ENCODE assay signal across 8 cellular contexts in the genomic region with DNA sequence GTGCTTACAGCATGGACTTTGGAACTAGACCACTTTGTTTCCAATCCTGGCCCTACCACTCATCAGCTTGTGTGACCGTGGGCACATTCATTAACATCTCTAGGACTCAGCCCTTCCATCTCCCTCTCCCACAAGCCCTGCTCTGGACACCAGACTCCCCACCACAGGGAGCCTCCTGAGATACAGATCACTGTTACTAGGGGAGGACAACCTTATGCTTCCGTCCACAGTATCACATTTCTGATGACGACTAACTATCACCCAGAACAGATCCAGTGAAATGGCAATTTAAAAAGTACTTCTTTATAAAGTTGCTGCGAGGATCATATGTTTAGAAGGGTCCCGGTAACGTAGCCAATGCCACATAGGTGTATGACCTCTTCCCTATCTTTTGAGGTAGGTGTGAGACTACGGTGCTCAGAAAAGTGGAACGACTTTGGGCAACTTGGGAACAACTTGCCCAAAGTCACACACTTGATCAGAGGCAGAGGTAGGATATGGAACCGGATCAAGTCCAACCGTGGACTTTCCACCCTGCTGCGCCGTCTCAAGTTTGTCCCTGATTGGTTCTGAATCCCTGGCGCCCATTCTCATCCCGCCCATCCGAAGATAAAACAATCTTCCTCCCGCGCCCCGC.
DNase-seq lines count a peak whose midpoint lies in the region; ATAC-seq and TF ChIP-seq lines count a peak whose summit lies in the region.

No MANE protein-coding gene starts in this region.

- peak overlapping the region; percentile 10 to 64 (median 40) for H3K9ac ChIP-seq in subcutaneous abdominal adipose tissue (ENCODE audit: low read length in 5 of 5)

- H3K4me1 Mint-ChIP-seq in WTC11: peaks cover 39% of the 10 kb centered on the region

- H3K9me3 Mint-ChIP-seq in WTC11: peaks cover 7% of the 10 kb centered on the region; the same call in 1 of the 2 replicates

- ATAC-seq in HG03159 (IDR thresholded peaks at IDR 0.05; ENCODE audit: unreplicated experiment): peak; percentile 6
- no peak for ATAC-seq in WTC11

- no peak for TF ChIP-seq CTCF in WTC11 (IDR thresholded peaks at IDR 0.05)

- POLR2A ChIA-PET in WTC11 (lab: Charles Lee): interaction anchor here (0.6 to 1.5 kb wide), 5 partner anchors 131 to 505 kb away, joined by 3 to 5 read pairs (median 4); a partner anchor contains a TSS

- no peaks in the 10 kb centered on the region for H3K36me3 Mint-ChIP-seq in WTC11

- peak overlapping the region; percentile 94 for H3K27ac Mint-ChIP-seq in WTC11

- peaks cover 4% of the 10 kb centered on the region for H3K27me3 Mint-ChIP-seq in WTC11 (ENCODE audit: low read depth)

- H3K9me3 ChIP-seq in iPS-18c (ENCODE audit: control insufficient read depth, insufficient read depth, low read length) (no peaks in the 10 kb centered on the region), subcutaneous abdominal adipose tissue (ENCODE audit: control insufficient read depth in 5 of 5, low read length in 5 of 5) (no peaks in the 10 kb centered on the region)

- peaks cover 0 to 3% (median 0%) of the 10 kb centered on the region in 5 donors for H3K27me3 ChIP-seq in subcutaneous abdominal adipose tissue (ENCODE audit: control insufficient read depth in 5 of 5, insufficient read depth in 4 of 5, low read length in 5 of 5)

- H3K36me3 ChIP-seq in subcutaneous abdominal adipose tissue (ENCODE audit: control insufficient read depth in 5 of 5, insufficient read depth in 5 of 5, low read length in 5 of 5): no peaks in the 10 kb centered on the region

- H3K27ac ChIP-seq in subcutaneous abdominal adipose tissue (ENCODE audit: low read depth, low read length): no peak overlapping the region

- peaks cover 3 to 19% (median 18%) of the 10 kb centered on the region in 5 donors for H3K4me1 ChIP-seq in subcutaneous abdominal adipose tissue (ENCODE audit: control insufficient read depth in 5 of 5, insufficient read depth in 5 of 5, low read length in 5 of 5)

- peak overlapping the region; percentile 95 for H3K4me3 Mint-ChIP-seq in WTC11

- H3K4me3 ChIP-seq in iPS-18c (ENCODE audit: insufficient read depth, low read depth, low read length): peak overlapping the region; percentile 75; the same call in 1 of the 2 replicates
- peak overlapping the region; percentile 61 to 90 (median 73) for H3K4me3 ChIP-seq in subcutaneous abdominal adipose tissue (ENCODE audit: low read depth in 1 of 5, low read length in 5 of 5)

- CTCF ChIA-PET in WTC11 (lab: Charles Lee): interaction anchor here (0.6 to 2.4 kb wide), 20 partner anchors 8 to 262 kb away, joined by 3 to 23 read pairs (median 5); a partner anchor contains a TSS

- DNase-seq in NCI-H1105 treated with DMSO at 0.1 percent for 48 hours (lab: John Stamatoyannopoulos, UW) (peak; percentile 30), NCI-H1105 (lab: John Stamatoyannopoulos, UW) (no peak), WTC11 (ENCODE audit: low spot score) (no peak), NOMO-1 treated with DMSO at 0.1 percent for 48 hours (lab: John Stamatoyannopoulos, UW; ENCODE audit: unreplicated experiment) (no peak)
- DNase-seq in stimulated activated CD4-positive, alpha-beta T cell treated with anti-CD3 and anti-CD28 coated beads, Interleukin-15, amount 100 ng/mL, for 24 hours: no peak

TF ChIP-seq in WTC11, 78 proteins besides CTCF, POLR2A, EP300 and RAD21:
- TF ChIP-seq OVOL2 (CRISPR knock-in tag; IDR thresholded peaks at IDR 0.05; ENCODE audit: borderline replicate concordance): no peak
- TF ChIP-seq, protein P1, sequence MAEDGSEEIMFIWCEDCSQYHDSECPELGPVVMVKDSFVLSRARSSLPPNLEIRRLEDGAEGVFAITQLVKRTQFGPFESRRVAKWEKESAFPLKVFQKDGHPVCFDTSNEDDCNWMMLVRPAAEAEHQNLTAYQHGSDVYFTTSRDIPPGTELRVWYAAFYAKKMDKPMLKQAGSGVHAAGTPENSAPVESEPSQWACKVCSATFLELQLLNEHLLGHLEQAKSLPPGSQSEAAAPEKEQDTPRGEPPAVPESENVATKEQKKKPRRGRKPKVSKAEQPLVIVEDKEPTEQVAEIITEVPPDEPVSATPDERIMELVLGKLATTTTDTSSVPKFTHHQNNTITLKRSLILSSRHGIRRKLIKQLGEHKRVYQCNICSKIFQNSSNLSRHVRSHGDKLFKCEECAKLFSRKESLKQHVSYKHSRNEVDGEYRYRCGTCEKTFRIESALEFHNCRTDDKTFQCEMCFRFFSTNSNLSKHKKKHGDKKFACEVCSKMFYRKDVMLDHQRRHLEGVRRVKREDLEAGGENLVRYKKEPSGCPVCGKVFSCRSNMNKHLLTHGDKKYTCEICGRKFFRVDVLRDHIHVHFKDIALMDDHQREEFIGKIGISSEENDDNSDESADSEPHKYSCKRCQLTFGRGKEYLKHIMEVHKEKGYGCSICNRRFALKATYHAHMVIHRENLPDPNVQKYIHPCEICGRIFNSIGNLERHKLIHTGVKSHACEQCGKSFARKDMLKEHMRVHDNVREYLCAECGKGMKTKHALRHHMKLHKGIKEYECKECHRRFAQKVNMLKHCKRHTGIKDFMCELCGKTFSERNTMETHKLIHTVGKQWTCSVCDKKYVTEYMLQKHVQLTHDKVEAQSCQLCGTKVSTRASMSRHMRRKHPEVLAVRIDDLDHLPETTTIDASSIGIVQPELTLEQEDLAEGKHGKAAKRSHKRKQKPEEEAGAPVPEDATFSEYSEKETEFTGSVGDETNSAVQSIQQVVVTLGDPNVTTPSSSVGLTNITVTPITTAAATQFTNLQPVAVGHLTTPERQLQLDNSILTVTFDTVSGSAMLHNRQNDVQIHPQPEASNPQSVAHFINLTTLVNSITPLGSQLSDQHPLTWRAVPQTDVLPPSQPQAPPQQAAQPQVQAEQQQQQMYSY (CRISPR knock-in tag; IDR thresholded peaks at IDR 0.05): peak; percentile 62
- no peak for TF ChIP-seq IRF2 (CRISPR knock-in tag; IDR thresholded peaks at IDR 0.05; ENCODE audit: borderline replicate concordance, low read depth)
- no peak for TF ChIP-seq ETV6 (CRISPR knock-in tag; IDR thresholded peaks at IDR 0.05)
TF ChIP-seq in WTC11: peak in this region for 1.
